13 cellular contexts compared by ENCODE assay signal in genomic region chrX:153647461-153648357, GRCh38. TPM values are rescaled to one million over a fixed set of nuclear protein-coding genes. Genes with fewer than 3 reads are reported as not detected.
A peak's percentile ranks its signal among the peaks of the same experiment; 100 is the strongest.
DNase-seq lines count a peak whose midpoint lies in the region; ATAC-seq, FAIRE-seq and TF ChIP-seq lines count a peak whose summit lies in the region.
"Had no signal": no experiment of that assay in that cellular context is flagged by ENCODE, and none has a peak within 500 bp of the region (broad histone marks: within the 10 kb centered on the region; RNA-seq: fewer than 3 reads in every experiment).

No MANE protein-coding gene starts in this region.

- H3K36me3 Mint-ChIP-seq in CD4-positive, alpha-beta T cell (ENCODE audit: low read depth) = no peaks in the 10 kb centered on the region
- H3K36me3 Mint-ChIP-seq in nephron progenitor cell (ENCODE audit: low read depth) = peaks cover 4% of the 10 kb centered on the region
- H3K36me3 Mint-ChIP-seq: activated naive CD4-positive, alpha-beta T cell treated with anti-CD3 and anti-CD28 coated beads, Interleukin-2, amount 10 ng/mL, durations not matched to agents 7 days and 5 days; CD4-positive, CD25-positive, alpha-beta regulatory T cell had no signal

- no peak for TF ChIP-seq POLR2A in H54 (IDR thresholded peaks at IDR 0.05; ENCODE audit: low read depth, low read length)

- no peak overlapping the region for H3K56ac ChIP-seq in mesendoderm (ENCODE audit: low read length)

- peak; percentile 24 for ATAC-seq in CD4-positive, alpha-beta T cell (ENCODE audit: poor library complexity)
- ATAC-seq: gastroesophageal sphincter had no signal

- H3K4me1 Mint-ChIP-seq in CD4-positive, alpha-beta T cell (ENCODE audit: low read depth) = no peaks in the 10 kb centered on the region
- H3K4me1 Mint-ChIP-seq in nephron progenitor cell = peaks cover 17% of the 10 kb centered on the region

- H2BK15ac ChIP-seq in mesendoderm (replicated peaks; ENCODE audit: low read depth) = no peak overlapping the region

- no peak for TF ChIP-seq CTCF in CD4-positive, alpha-beta T cell (IDR thresholded peaks at IDR 0.05)
- TF ChIP-seq CTCF in HEK293 (tag by site-specific recombination; IDR thresholded peaks at IDR 0.05) (no peak), nephron progenitor cell (IDR thresholded peaks at IDR 0.05) (no peak)

- no peak overlapping the region for H2AK5ac ChIP-seq in mesendoderm (ENCODE audit: low read length)

- intact Hi-C loops in CD4-positive, alpha-beta T cell (cut with DNase I, micrococcal nuclease) = loop anchor here (2.0 to 5.0 kb wide), 2 partner anchors 35 to 37 kb away; no protein-coding TSS in a partner anchor

- H4K5ac ChIP-seq in mesendoderm (ENCODE audit: low read length) = no peak overlapping the region

- CTCF ChIA-PET in CD4-positive, alpha-beta T cell (lab: Charles Lee) = no interaction called here
- CTCF ChIA-PET in HEK293 (lab: Yijun Ruan, JAX) = interaction anchor here (0.7 to 1.8 kb wide), 9 partner anchors 11 to 198 kb away, joined by 3 to 7 read pairs (median 4); no protein-coding TSS in a partner anchor

- H3K4me3 ChIP-seq in HEK293 (ENCODE audit: low read depth, low read length) = no peak overlapping the region
- peak overlapping the region; percentile 37 for H3K4me3 ChIP-seq in effector memory CD4-positive, alpha-beta T cell (ENCODE audit: insufficient read depth, low read depth, low read length, poor library complexity, severe bottlenecking)
- H3K4me3 ChIP-seq in mesendoderm (ENCODE audit: low read length) = no peak overlapping the region

- no peak overlapping the region for H2BK120ac ChIP-seq in mesendoderm (ENCODE audit: low read depth, low read length)

- H3K27ac Mint-ChIP-seq in CD4-positive, alpha-beta T cell = no peak overlapping the region
- H3K27ac Mint-ChIP-seq in nephron progenitor cell = no peak overlapping the region
- H3K27ac Mint-ChIP-seq: activated naive CD4-positive, alpha-beta T cell treated with anti-CD3 and anti-CD28 coated beads, Interleukin-2, amount 10 ng/mL, durations not matched to agents 7 days and 5 days; CD4-positive, CD25-positive, alpha-beta regulatory T cell had no signal

- peak overlapping the region; percentile 45 for H3K4me3 Mint-ChIP-seq in CD4-positive, alpha-beta T cell
- H3K4me3 Mint-ChIP-seq in nephron progenitor cell = peak overlapping the region; percentile 63
- H3K4me3 Mint-ChIP-seq: activated naive CD4-positive, alpha-beta T cell treated with anti-CD3 and anti-CD28 coated beads, Interleukin-2, amount 10 ng/mL, durations not matched to agents 7 days and 5 days had no signal

- H3K23ac ChIP-seq in mesendoderm (ENCODE audit: low read length) = no peak overlapping the region

- no peaks in the 10 kb centered on the region for H3K9me3 ChIP-seq in CD4-positive, alpha-beta T cell (ENCODE audit: control insufficient read depth, low read length)
- no peaks in the 10 kb centered on the region for H3K9me3 ChIP-seq in HEK293 (ENCODE audit: control insufficient read depth, insufficient read depth, low read depth, low read length)
- no peaks in the 10 kb centered on the region for H3K9me3 ChIP-seq in effector memory CD4-positive, alpha-beta T cell (ENCODE audit: control insufficient read depth, low read length)
- H3K9me3 ChIP-seq: gastroesophageal sphincter had no signal

- no peak overlapping the region for H3K4me2 ChIP-seq in mesendoderm (ENCODE audit: low read length)

- H3K4ac ChIP-seq in mesendoderm (ENCODE audit: low read depth, low read length) = no peak overlapping the region

- H4K8ac ChIP-seq in mesendoderm (ENCODE audit: low read depth, low read length) = no peak overlapping the region

- FAIRE-seq in H54 (lab: Jason Lieb, UNC) = no peak
- FAIRE-seq: urothelium cell line had no signal

- H3K4me1 ChIP-seq in HEK293 (ENCODE audit: control insufficient read depth, insufficient read depth, low read length) = peaks cover 2% of the 10 kb centered on the region; the same call in 1 of the 2 replicates
- H3K4me1 ChIP-seq in effector memory CD4-positive, alpha-beta T cell (ENCODE audit: control insufficient read depth, insufficient read depth, low read length, poor library complexity, severe bottlenecking) = peaks cover 11% of the 10 kb centered on the region
- no peaks in the 10 kb centered on the region for H3K4me1 ChIP-seq in mesendoderm (ENCODE audit: control insufficient read depth, low read depth, low read length)

- no peak overlapping the region for H3K18ac ChIP-seq in mesendoderm (ENCODE audit: low read length)

- H3K27me3 Mint-ChIP-seq in CD4-positive, alpha-beta T cell = peaks cover 26% of the 10 kb centered on the region
- H3K27me3 Mint-ChIP-seq in nephron progenitor cell (ENCODE audit: low read depth, poor library complexity) = peaks cover 49% of the 10 kb centered on the region

- H3K9ac ChIP-seq in mesendoderm (ENCODE audit: low read length) = no peak overlapping the region

- H3K36me3 ChIP-seq in HEK293 (ENCODE audit: control insufficient read depth in 2 of 2, insufficient read depth in 1 of 2, low read length in 2 of 2) (no peaks in the 10 kb centered on the region), mesendoderm (ENCODE audit: control insufficient read depth, insufficient read depth, low read length) (no peaks in the 10 kb centered on the region)
- no peaks in the 10 kb centered on the region for H3K36me3 ChIP-seq in effector memory CD4-positive, alpha-beta T cell (ENCODE audit: control insufficient read depth, insufficient read depth, low read length)
- H3K36me3 ChIP-seq: gastroesophageal sphincter had no signal

- no peaks in the 10 kb centered on the region for H3K79me2 ChIP-seq in mesendoderm (ENCODE audit: control insufficient read depth, insufficient read depth, low read length)

- H3K27ac ChIP-seq in CD4-positive, alpha-beta T cell (ENCODE audit: low read depth, low read length) = no peak overlapping the region
- H3K27ac ChIP-seq in HEK293 (ENCODE audit: extremely low read depth, low read depth, low read length) (no peak overlapping the region), mesendoderm (ENCODE audit: low read depth, low read length) (no peak overlapping the region)
- H3K27ac ChIP-seq in effector memory CD4-positive, alpha-beta T cell (ENCODE audit: insufficient read depth, low read length, poor library complexity, severe bottlenecking) = no peak overlapping the region
- H3K27ac ChIP-seq: gastroesophageal sphincter had no signal

- H3K27me3 ChIP-seq in CD4-positive, alpha-beta T cell (ENCODE audit: control insufficient read depth, insufficient read depth, low read length) = peaks cover 40% of the 10 kb centered on the region
- H3K27me3 ChIP-seq in effector memory CD4-positive, alpha-beta T cell (replicated peaks; ENCODE audit: control insufficient read depth, insufficient read depth, low read length, poor library complexity, severe bottlenecking) = peaks cover 22% of the 10 kb centered on the region
- peaks cover 26% of the 10 kb centered on the region for H3K27me3 ChIP-seq in mesendoderm (ENCODE audit: insufficient read depth, low read length, poor library complexity)

- no peaks in the 10 kb centered on the region for H3K9me3 Mint-ChIP-seq in CD4-positive, alpha-beta T cell
- peaks cover 39% of the 10 kb centered on the region for H3K9me3 Mint-ChIP-seq in nephron progenitor cell
- H3K9me3 Mint-ChIP-seq: activated naive CD4-positive, alpha-beta T cell treated with anti-CD3 and anti-CD28 coated beads, Interleukin-2, amount 10 ng/mL, durations not matched to agents 7 days and 5 days had no signal

- POLR2A ChIA-PET in CD4-positive, alpha-beta T cell (lab: Charles Lee) = interaction anchor here (1.0 kb wide), 1 partner anchor 38 kb away, joined by 3 read pairs; no protein-coding TSS in a partner anchor
- POLR2A ChIA-PET in HEK293 (lab: Yijun Ruan, JAX) = interaction anchor here (0.6 kb wide), 1 partner anchor 73 kb away, joined by 3 read pairs; no protein-coding TSS in a partner anchor

- WGBS in mesendoderm (ENCODE audit: extremely low coverage, insufficient coverage, low lambda C conversion rate) = no CpG with 5 or more reads among the region's 85 CpGs

- H3K79me1 ChIP-seq in mesendoderm (ENCODE audit: low read length) = no peaks in the 10 kb centered on the region

- H2BK5ac ChIP-seq in mesendoderm (ENCODE audit: low read length) = no peak overlapping the region

- no peak for DNase-seq in CD4-positive, alpha-beta T cell
- DNase-seq in effector memory CD4-positive, alpha-beta T cell = no peak
- DNase-seq in nephron progenitor cell (no peak), NCI-H2171 treated with DMSO at 0.1 percent for 48 hours (lab: John Stamatoyannopoulos, UW) (no peak), COLO829 (ENCODE audit: low spot score) (no peak), mesendoderm (no peak), H54 (ENCODE audit: insufficient read length, low spot score) (no peak)
- DNase-seq: activated naive CD4-positive, alpha-beta T cell treated with anti-CD3 and anti-CD28 coated beads, Interleukin-2, amount 10 ng/mL, durations not matched to agents 7 days and 5 days; CD4-positive, CD25-positive, alpha-beta regulatory T cell; cortex of kidney had no signal

TF ChIP-seq in HEK293, 187 proteins besides CTCF, POLR2A, EP300 and RAD21 (continues in another document):
- TF ChIP-seq ZBTB10 (tag by site-specific recombination; IDR thresholded peaks at IDR 0.05) = 0 out of 2 replicates have a peak, but pooled peaks have one; percentile 15

RNA-seq across cellular contexts. Expression of gene DUSP9, which starts 0.7 kb away (rescaled TPM):
- not detected for total RNA-seq in CD4-positive, alpha-beta T cell
- polyA plus RNA-seq in mesendoderm (2013, experiment 1 of 2) = 0.51 TPM
- 0.42 TPM for polyA plus RNA-seq in mesendoderm (2013, experiment 2 of 2)
- total RNA-seq: CD4-positive, CD25-positive, alpha-beta regulatory T cell; gastroesophageal sphincter had no signal
- polyA plus RNA-seq: CD4-positive, CD25-positive, alpha-beta regulatory T cell had no signal

RNA-seq across cellular contexts. Expression of gene PNCK, which starts 25.9 kb away (rescaled TPM):
- 1 to 10 TPM in 1 of 2 experiments, under 1 TPM in 1; 0.70 to 1.0 TPM for total RNA-seq in CD4-positive, alpha-beta T cell
- 0.41 TPM for polyA plus RNA-seq in mesendoderm (2013, experiment 1 of 2)
- polyA plus RNA-seq in mesendoderm (2013, experiment 2 of 2) = 0.39 TPM
- polyA plus RNA-seq: CD4-positive, CD25-positive, alpha-beta regulatory T cell had no signal

RNA-seq across cellular contexts. Expression of gene SLC6A8, which starts 40.0 kb away (rescaled TPM):
- total RNA-seq in CD4-positive, alpha-beta T cell = under 1 TPM; 0.42 to 0.71 TPM
- 26.9 TPM for polyA plus RNA-seq in mesendoderm (2013, experiment 1 of 2)
- 27.7 TPM for polyA plus RNA-seq in mesendoderm (2013, experiment 2 of 2)

RNA-seq across cellular contexts. Expression of gene CCNQ, which starts 48.8 kb away (rescaled TPM):
- total RNA-seq in CD4-positive, alpha-beta T cell = 10 to 100 TPM; 13.9 to 14.1 TPM
- polyA plus RNA-seq in mesendoderm (2013, experiment 1 of 2) = 17.9 TPM
- 18.2 TPM for polyA plus RNA-seq in mesendoderm (2013, experiment 2 of 2)
